In the genomic region with DNA sequence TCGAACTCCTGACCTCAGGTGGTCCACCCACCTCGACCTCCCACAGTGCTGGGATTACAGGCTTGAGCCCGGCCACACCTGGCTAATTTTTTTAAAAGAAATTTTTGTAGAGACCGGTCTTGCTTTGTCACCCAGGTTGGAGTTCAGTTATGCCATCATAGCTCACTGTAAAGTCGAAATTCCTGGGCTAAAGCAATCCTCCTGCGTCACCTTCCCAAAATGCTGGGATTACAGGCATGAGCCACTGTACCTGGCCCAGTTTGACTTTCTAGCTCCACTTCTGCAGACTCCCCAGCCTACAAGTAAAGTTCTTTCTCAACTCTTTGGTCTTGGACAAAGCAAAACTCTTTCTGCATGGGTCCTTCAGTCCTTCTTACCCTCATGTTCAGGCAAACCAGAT, we compare ENCODE assay signal across 10 cellular contexts.
"Had no signal": no experiment of that assay in that cellular context is flagged by ENCODE, and none has a peak within 500 bp of the region (broad histone marks: within the 10 kb centered on the region; RNA-seq: fewer than 3 reads in every experiment).

No MANE protein-coding gene starts in this region.

- H3K9me3 Mint-ChIP-seq: HFFc6 had no signal

- H2AFZ ChIP-seq: GM23248 had no signal

- H3K27ac ChIP-seq: GM23248, HL-60 had no signal

- H3K27ac Mint-ChIP-seq: HFFc6, IgD-negative memory B cell had no signal

- H3K4me3 ChIP-seq: GM23248, HAP-1 had no signal

- H3K4me3 Mint-ChIP-seq: HFFc6, IgD-negative memory B cell had no signal

- ATAC-seq: HCT116, HepG2 had no signal

- H3K9ac ChIP-seq: GM23248 had no signal

- H3K27me3 Mint-ChIP-seq: IgD-negative memory B cell had no signal

- DNase-seq: GM23248, GOT3, H7, HFFc6, KBM-7 had no signal

- H3K9me3 ChIP-seq: HAP-1 had no signal

- H3K36me3 ChIP-seq: HAP-1 had no signal
